1 cellular context compared by ENCODE assay signal in genomic region chrY:18538952-18539351, GRCh38.
A peak's percentile ranks its signal among the peaks of the same experiment; 100 is the strongest.
ATAC-seq lines count a peak whose summit lies in the region.

No MANE protein-coding gene starts in this region.

- ATAC-seq in GM18519 (IDR thresholded peaks at IDR 0.05; ENCODE audit: low FRiP score, unreplicated experiment): peak; percentile 65
